Comparison of ENCODE assay signal across 1 cellular context in genomic region chr11:9512370-9513019, GRCh38.
A peak's percentile ranks its signal among the peaks of the same experiment; 100 is the strongest.
TF ChIP-seq lines count a peak whose summit lies in the region.

No MANE protein-coding gene starts in this region.

TF ChIP-seq in HepG2, 621 proteins besides CTCF, POLR2A, EP300 and RAD21 (continued from another document and continues in another):
- TF ChIP-seq AHDC1 (CRISPR knock-in tag; IDR thresholded peaks at IDR 0.05; ENCODE audit: borderline replicate concordance) (0 out of 2 replicates have a peak, but pooled peaks have one; percentile 34), ZNF383 (CRISPR knock-in tag; IDR thresholded peaks at IDR 0.05; ENCODE audit: borderline replicate concordance) (no peak), DRAP1 (CRISPR knock-in tag; IDR thresholded peaks at IDR 0.05) (no peak), ZNF737 (CRISPR knock-in tag; IDR thresholded peaks at IDR 0.05; ENCODE audit: borderline replicate concordance) (no peak), PLSCR1 (CRISPR knock-in tag; IDR thresholded peaks at IDR 0.05; ENCODE audit: borderline replicate concordance) (no peak), UBTF (CRISPR knock-in tag; IDR thresholded peaks at IDR 0.05) (no peak), ZNF549 (CRISPR knock-in tag; IDR thresholded peaks at IDR 0.05) (no peak), RARG (CRISPR knock-in tag; IDR thresholded peaks at IDR 0.05; ENCODE audit: low read depth) (no peak), ARHGAP35 (CRISPR knock-in tag; IDR thresholded peaks at IDR 0.05; ENCODE audit: borderline replicate concordance) (no peak), NR0B2 (CRISPR knock-in tag; IDR thresholded peaks at IDR 0.05) (no peak), ZNF781 (CRISPR knock-in tag; IDR thresholded peaks at IDR 0.05; ENCODE audit: borderline replicate concordance, not compliant biosample characterization) (no peak), SP2 (CRISPR knock-in tag; IDR thresholded peaks at IDR 0.05) (no peak), ZNF557 (CRISPR knock-in tag; IDR thresholded peaks at IDR 0.05) (no peak), FOXA1 (IDR thresholded peaks at IDR 0.05) (no peak), FOXA1 (CRISPR knock-in tag; IDR thresholded peaks at IDR 0.05) (0 out of 2 replicates have a peak, but pooled peaks have one; percentile 36), SNRNP70 (IDR thresholded peaks at IDR 0.05; ENCODE audit: low read depth, low read length) (no peak), ZNF550 (CRISPR knock-in tag; IDR thresholded peaks at IDR 0.05; ENCODE audit: borderline replicate concordance) (no peak), ZNF17 (CRISPR knock-in tag; IDR thresholded peaks at IDR 0.05) (no peak), HNF4A (CRISPR knock-in tag; IDR thresholded peaks at IDR 0.05) (peak; percentile 53), ZNF574 (CRISPR knock-in tag; IDR thresholded peaks at IDR 0.05) (no peak), MEIS2 (CRISPR knock-in tag; IDR thresholded peaks at IDR 0.05) (no peak), ZNF354B (CRISPR knock-in tag; IDR thresholded peaks at IDR 0.05) (no peak), ZNF768 (CRISPR knock-in tag; IDR thresholded peaks at IDR 0.05) (no peak), PATZ1 (CRISPR knock-in tag; IDR thresholded peaks at IDR 0.05) (no peak), CREB3 (CRISPR knock-in tag; IDR thresholded peaks at IDR 0.05) (no peak), TEF (CRISPR knock-in tag; IDR thresholded peaks at IDR 0.05) (no peak), ZFP41 (CRISPR knock-in tag; IDR thresholded peaks at IDR 0.05; ENCODE audit: borderline replicate concordance) (no peak), DBP (CRISPR knock-in tag; IDR thresholded peaks at IDR 0.05; ENCODE audit: not compliant biosample characterization) (no peak), SNAI1 (CRISPR knock-in tag; IDR thresholded peaks at IDR 0.05; ENCODE audit: borderline replicate concordance) (no peak), FOXC1 (CRISPR knock-in tag; IDR thresholded peaks at IDR 0.05; ENCODE audit: borderline replicate concordance) (no peak), ZNF713 (CRISPR knock-in tag; IDR thresholded peaks at IDR 0.05) (no peak), ERF (CRISPR knock-in tag; IDR thresholded peaks at IDR 0.05) (no peak), SMARCC2 (IDR thresholded peaks at IDR 0.05) (no peak), ONECUT2 (CRISPR knock-in tag; IDR thresholded peaks at IDR 0.05) (no peak), ZBTB7B (CRISPR knock-in tag; IDR thresholded peaks at IDR 0.05) (no peak), SP5 (CRISPR knock-in tag; IDR thresholded peaks at IDR 0.05; ENCODE audit: borderline replicate concordance, low read depth) (no peak), ZNF639 (CRISPR knock-in tag; conservative IDR thresholded peaks at IDR 0.05) (no peak), NR3C1 (CRISPR knock-in tag; IDR thresholded peaks at IDR 0.05) (no peak), TARDBP (CRISPR knock-in tag; IDR thresholded peaks at IDR 0.05) (no peak), ZNF839 (CRISPR knock-in tag; IDR thresholded peaks at IDR 0.05; ENCODE audit: borderline replicate concordance) (no peak), IKZF5 (CRISPR knock-in tag; IDR thresholded peaks at IDR 0.05) (no peak), MLX (CRISPR knock-in tag; IDR thresholded peaks at IDR 0.05) (no peak), TSC22D2 (CRISPR knock-in tag; IDR thresholded peaks at IDR 0.05; ENCODE audit: borderline replicate concordance) (no peak)
